In the genomic region with DNA sequence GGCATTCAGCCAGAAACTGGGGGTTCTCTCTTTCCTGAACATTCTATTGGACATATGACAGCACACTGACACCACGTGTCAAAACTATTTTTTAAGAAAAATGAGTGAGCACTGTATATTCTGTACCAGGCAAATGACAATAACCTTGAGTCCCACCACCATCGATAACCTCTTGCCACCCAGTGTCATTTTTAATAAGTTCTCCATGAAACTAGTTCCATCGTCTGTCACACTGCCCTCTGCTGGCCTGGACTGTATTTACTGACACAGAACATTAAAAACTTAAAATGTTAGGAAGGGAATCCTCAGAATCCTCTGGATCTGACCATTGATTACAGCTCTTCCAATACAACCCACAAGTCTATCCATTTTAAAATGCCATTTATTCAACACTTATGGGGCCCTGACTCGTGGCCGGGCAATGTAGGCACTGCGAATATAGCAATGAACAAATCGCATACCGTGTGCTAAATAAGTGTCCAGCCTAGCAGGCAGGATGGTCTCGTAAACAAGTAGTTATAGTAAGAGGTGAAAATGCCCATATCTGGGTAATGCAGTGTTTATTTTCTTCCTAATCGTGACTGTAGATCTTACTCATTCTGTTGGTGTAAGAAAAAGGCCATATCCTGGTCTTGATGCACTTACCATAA, we compare ENCODE assay signal across 8 cellular contexts. TPM values are rescaled to one million over a fixed set of nuclear protein-coding genes. Genes with fewer than 3 reads are reported as not detected.
A peak's percentile ranks its signal among the peaks of the same experiment; 100 is the strongest.
DNase-seq lines count a peak whose midpoint lies in the region; ATAC-seq, FAIRE-seq and TF ChIP-seq lines count a peak whose summit lies in the region.

No MANE protein-coding gene starts in this region.

- no peaks in the 10 kb centered on the region for H3K79me2 ChIP-seq in trophoblast cell (ENCODE audit: control insufficient read depth, insufficient read depth, low read length, poor library complexity)

- TF ChIP-seq RAD21 in A549 (conservative IDR thresholded peaks at IDR 0.05 in 1 of 2, IDR thresholded peaks at IDR 0.05 in 1 of 2) = peak; percentile 49; a peak in 3 of 5 replicates

- H3K9me3 ChIP-seq in A549 = no peaks in the 10 kb centered on the region
- no peaks in the 10 kb centered on the region for H3K9me3 ChIP-seq in gastroesophageal sphincter
- no peaks in the 10 kb centered on the region for H3K9me3 ChIP-seq in trophoblast cell (ENCODE audit: insufficient read depth, low read depth, low read length)

- H3K4ac ChIP-seq in trophoblast cell (ENCODE audit: low read depth, low read length) = no peak overlapping the region

- H3K27ac Mint-ChIP-seq in activated T-cell treated with anti-CD3 and anti-CD28 coated beads, Interleukin-2, amount 50 U/mL, for 24 hours = no peak overlapping the region

- CTCF ChIA-PET in A549 (lab: Yijun Ruan, JAX) = interaction anchor here (0.7 to 1.8 kb wide), 11 partner anchors 9 to 257 kb away, joined by 3 to 6 read pairs (median 3); no protein-coding TSS in a partner anchor

- H3K36me3 ChIP-seq in gastroesophageal sphincter (no peaks in the 10 kb centered on the region), trophoblast cell (ENCODE audit: control insufficient read depth in 1 of 2, insufficient read depth in 2 of 2, low read length in 2 of 2) (no peaks in the 10 kb centered on the region)

- H3K4me1 Mint-ChIP-seq in activated T-cell treated with anti-CD3 and anti-CD28 coated beads, Interleukin-2, amount 50 U/mL, for 24 hours (ENCODE audit: low read depth) = no peaks in the 10 kb centered on the region

- no peak overlapping the region for H3K4me3 Mint-ChIP-seq in activated T-cell treated with anti-CD3 and anti-CD28 coated beads, Interleukin-2, amount 50 U/mL, for 24 hours

- H3K27me3 ChIP-seq in gastroesophageal sphincter (no peaks in the 10 kb centered on the region), trophoblast cell (ENCODE audit: insufficient read depth, low read length) (no peaks in the 10 kb centered on the region)

- H3K4me1 ChIP-seq in A549 = no peaks in the 10 kb centered on the region
- H3K4me1 ChIP-seq in gastroesophageal sphincter = peaks cover 0 to 12% (median 0%) of the 10 kb centered on the region in 3 donors
- H3K4me1 ChIP-seq in trophoblast cell (ENCODE audit: control insufficient read depth in 1 of 2, insufficient read depth in 2 of 2, low read length in 2 of 2) = no peaks in the 10 kb centered on the region

- H2BK5ac ChIP-seq in trophoblast cell (ENCODE audit: low read depth, low read length, poor library complexity) = no peak overlapping the region

- WGBS in A549 (ENCODE audit: missing lambda C conversion rate) = 37% methylated on average over 10 of the region's 10 CpGs
- 72 to 79% methylated on average over 10 of the region's 10 CpGs for WGBS in gastroesophageal sphincter (ENCODE audit: low coverage in 1 of 2), 2 donors
- WGBS in trophoblast cell (ENCODE audit: extremely low coverage, insufficient coverage, insufficient read length) = no CpG with 5 or more reads among the region's 10 CpGs

- H3K9me3 Mint-ChIP-seq in activated T-cell treated with anti-CD3 and anti-CD28 coated beads, Interleukin-2, amount 50 U/mL, for 24 hours = no peaks in the 10 kb centered on the region

- no peak overlapping the region for H2BK12ac ChIP-seq in trophoblast cell (ENCODE audit: low read length)

- H3K18ac ChIP-seq in trophoblast cell (ENCODE audit: low read length) = no peak overlapping the region

- H2AK5ac ChIP-seq in trophoblast cell (ENCODE audit: low read length) = no peak overlapping the region

- H4K12ac ChIP-seq in trophoblast cell (ENCODE audit: low read depth, low read length) = no peak overlapping the region

- H4K91ac ChIP-seq in trophoblast cell (ENCODE audit: low read depth, low read length) = no peak overlapping the region

- H2BK120ac ChIP-seq in trophoblast cell (ENCODE audit: insufficient read depth, low read length, poor library complexity) = no peak overlapping the region

- TF ChIP-seq POLR2A in A549 (IDR thresholded peaks at IDR 0.05; ENCODE audit: low read length) (no peak), gastroesophageal sphincter (IDR thresholded peaks at IDR 0.05) (no peak)

- POLR2A ChIA-PET in A549 (lab: Yijun Ruan, JAX) = no interaction called here

- H3K27me3 Mint-ChIP-seq in activated T-cell treated with anti-CD3 and anti-CD28 coated beads, Interleukin-2, amount 50 U/mL, for 24 hours = no peaks in the 10 kb centered on the region

- DNase-seq in A549 (ENCODE audit: low read depth in 1 of 2, low spot score in 1 of 2) = peak; percentile 33 to 52
- DNase-seq in GM12865 (ENCODE audit: low read depth) = peak; percentile 56
- peak; percentile 30 for DNase-seq in NCI-H460 (ENCODE audit: extremely low read depth, low read depth)
- DNase-seq in activated T-cell treated with anti-CD3 and anti-CD28 coated beads, Interleukin-2, amount 50 U/mL, for 24 hours = peak; percentile 42
- peak; percentile 30 to 72 for DNase-seq in trophoblast cell

- no peaks in the 10 kb centered on the region for H3K36me3 Mint-ChIP-seq in activated T-cell treated with anti-CD3 and anti-CD28 coated beads, Interleukin-2, amount 50 U/mL, for 24 hours (ENCODE audit: low read depth)

- no peak overlapping the region for H4K8ac ChIP-seq in trophoblast cell (ENCODE audit: low read depth, low read length)

- peak; percentile 81 for TF ChIP-seq CTCF in A549 (IDR thresholded peaks at IDR 0.05)
- TF ChIP-seq CTCF in GM12865 (IDR thresholded peaks at IDR 0.05; ENCODE audit: insufficient read depth, low read depth, low read length, missing control alignments) = peak; percentile 56
- peak; percentile 53 to 66 (median 59) for TF ChIP-seq CTCF in gastroesophageal sphincter (IDR thresholded peaks at IDR 0.05)

- TF ChIP-seq EP300 in A549 (IDR thresholded peaks at IDR 0.05) (no peak), gastroesophageal sphincter (IDR thresholded peaks at IDR 0.05) (no peak)

- no peak overlapping the region for H3K23ac ChIP-seq in trophoblast cell (ENCODE audit: low read length)

- H3K27ac ChIP-seq in A549 (no peak overlapping the region), gastroesophageal sphincter (no peak overlapping the region), trophoblast cell (ENCODE audit: low read depth, low read length) (no peak overlapping the region)

- H3K4me3 ChIP-seq in A549 = no peak overlapping the region
- no peak overlapping the region for H3K4me3 ChIP-seq in GM12865 (ENCODE audit: low read depth, low read length)
- no peak overlapping the region for H3K4me3 ChIP-seq in gastroesophageal sphincter
- H3K4me3 ChIP-seq in trophoblast cell (ENCODE audit: low read depth, low read length) = no peak overlapping the region

- H3K79me1 ChIP-seq in trophoblast cell (ENCODE audit: low read length) = no peaks in the 10 kb centered on the region

- no peak overlapping the region for H3K14ac ChIP-seq in trophoblast cell (ENCODE audit: low read length)

- H3K4me2 ChIP-seq in A549 (peak overlapping the region; percentile 28; the same call in 1 of the 3 replicates), trophoblast cell (ENCODE audit: low read length) (no peak overlapping the region)

- H3K9ac ChIP-seq in trophoblast cell (ENCODE audit: low read length) = no peak overlapping the region

- ATAC-seq in A549 = peak in 1 of 2 experiments; percentile 61; a peak in 2 of 6 replicates
- no peak for ATAC-seq in gastroesophageal sphincter
- ATAC-seq in GM19023 (IDR thresholded peaks at IDR 0.05; ENCODE audit: unreplicated experiment) = no peak
- ATAC-seq in GM21367 (IDR thresholded peaks at IDR 0.05; ENCODE audit: unreplicated experiment) = no peak

- no peak for FAIRE-seq in A549 (lab: Jason Lieb, UNC)

- H2AFZ ChIP-seq in trophoblast cell (ENCODE audit: insufficient read depth, low read length, poor library complexity) = no peak overlapping the region

TF ChIP-seq in A549, 52 proteins besides CTCF, POLR2A, EP300 and RAD21:
- TF ChIP-seq SREBF2 (IDR thresholded peaks at IDR 0.05) (no peak), SMC3 (IDR thresholded peaks at IDR 0.05) (peak; percentile 75)
TF ChIP-seq in A549: peak in this region for 1.

RNA-seq across cellular contexts. Expression of a gene that starts 35.9 kb away (rescaled TPM):
- polyA plus RNA-seq in A549 (2011; rRNA removed) = not detected in 2 replicates
- not detected in 2 replicates for polyA plus RNA-seq in A549 (2012; cell fraction: cytosol; rRNA removed)
- polyA plus RNA-seq in A549 (2012; cell fraction: nucleus; rRNA removed) = not detected in 2 replicates
- not detected in 3 replicates for polyA plus RNA-seq in A549 (2017; fragmentation: RNase III; extraction: RNeasy Plus Mini Kit Qiagen cat#74134 plus additional on column Dnase treatment)
- not detected in 2 replicates for polyA minus RNA-seq in A549 (2011; rRNA and poly(A)+ RNA removed)
- total RNA-seq in NCI-H460 (2014; rRNA removed; shearing (Covaris generic)) = 2.5 and 2.6 TPM in 2 replicates
- 7.7 and 9.1 TPM in 2 replicates for polyA plus RNA-seq in NCI-H460 (2014; cell fraction: nucleus; rRNA removed)
- 100 to 1,000 TPM in 2 of 4 donors, 10 to 100 TPM in 2; 60.3 to 158 (median 89.1) TPM for total RNA-seq in gastroesophageal sphincter
- polyA plus RNA-seq in trophoblast cell (2013) = 0.28 and 0.34 TPM in 2 replicates

Comparison
In these comparisons a context has a peak if more than half of its experiments do, and no peak if none do; other contexts are left out.
1. RNA of a gene that starts 35.9 kb away (total RNA-seq): 60.3 to 158 TPM in gastroesophageal sphincter; 2.5 to 2.6 TPM in NCI-H460; every median in the first group is over 10 times any median in the second.
2. Peak in every context shown above with its lines, with median percentiles within 50 percentile points of each other: DNase-seq and CTCF ChIP-seq.